Comparison of ENCODE assay signal across 16 cellular contexts in the genomic region with DNA sequence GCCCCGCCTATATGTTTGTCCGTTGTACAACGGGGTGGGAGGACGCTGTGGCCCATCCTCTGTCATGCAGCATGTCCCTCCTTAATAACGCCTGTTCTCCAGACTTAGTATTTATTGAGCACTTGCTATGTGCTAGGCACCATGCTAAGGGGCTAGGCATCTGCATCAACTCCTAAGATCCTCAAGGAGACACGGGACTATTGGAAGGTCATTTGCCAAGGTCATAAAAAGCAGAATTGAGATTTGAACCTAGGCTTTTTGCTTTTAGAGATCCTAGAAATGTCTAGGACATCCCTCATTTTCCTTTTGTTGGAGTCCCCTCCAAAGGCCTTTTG. TPM values are rescaled to one million over a fixed set of nuclear protein-coding genes. Genes with fewer than 3 reads are reported as not detected.
DNase-seq lines count a peak whose midpoint lies in the region; ATAC-seq and TF ChIP-seq lines count a peak whose summit lies in the region.
"Had no signal": no experiment of that assay in that cellular context is flagged by ENCODE, and none has a peak within 500 bp of the region (broad histone marks: within the 10 kb centered on the region; RNA-seq: fewer than 3 reads in every experiment).

No MANE protein-coding gene starts in this region.

- H3K9me3 Mint-ChIP-seq in activated CD4-positive, alpha-beta memory T cell treated with anti-CD3 and anti-CD28 coated beads, Interleukin-2, amount 10 ng/mL, durations not matched to agents 7 days and 5 days: no peaks in the 10 kb centered on the region
- no peaks in the 10 kb centered on the region for H3K9me3 Mint-ChIP-seq in activated CD4-positive, alpha-beta memory T cell treated with anti-CD3 and anti-CD28 coated beads for 36 hours
- H3K9me3 Mint-ChIP-seq in neural progenitor cell: no peaks in the 10 kb centered on the region

- BruUV-seq in A673 (replicated peaks; lab: Mats Ljungman, UMichigan): no TSS peak

- peaks cover 53% of the 10 kb centered on the region for H3K4me1 Mint-ChIP-seq in activated CD4-positive, alpha-beta memory T cell treated with anti-CD3 and anti-CD28 coated beads, Interleukin-2, amount 10 ng/mL, durations not matched to agents 7 days and 5 days
- H3K4me1 Mint-ChIP-seq in activated CD4-positive, alpha-beta memory T cell treated with anti-CD3 and anti-CD28 coated beads for 36 hours (ENCODE audit: low read depth): peaks cover 40% of the 10 kb centered on the region
- H3K4me1 Mint-ChIP-seq in T-helper 17 cell (peaks cover 36% of the 10 kb centered on the region), neural progenitor cell (peaks cover 51% of the 10 kb centered on the region)

- H3K4me3 ChIP-seq in neural progenitor cell (no peak overlapping the region), A673 (ENCODE audit: low read depth, low read length, poor library complexity, severe bottlenecking) (no peak overlapping the region)
- H3K4me3 ChIP-seq: ascending aorta, hepatocyte, transverse colon had no signal

- no peak overlapping the region for H3K4me3 Mint-ChIP-seq in activated CD4-positive, alpha-beta memory T cell treated with anti-CD3 and anti-CD28 coated beads, Interleukin-2, amount 10 ng/mL, durations not matched to agents 7 days and 5 days
- no peak overlapping the region for H3K4me3 Mint-ChIP-seq in activated CD4-positive, alpha-beta memory T cell treated with anti-CD3 and anti-CD28 coated beads for 36 hours
- H3K4me3 Mint-ChIP-seq in T-helper 17 cell (peak overlapping the region; percentile 39), neural progenitor cell (peak overlapping the region; percentile 61)

- intact Hi-C loops in activated CD4-positive, alpha-beta memory T cell treated with anti-CD3 and anti-CD28 coated beads for 36 hours (cut with micrococcal nuclease): loop anchor here (5.0 kb wide), 2 partner anchors 34 to 59 kb away; partner anchors contain the start of genes HOOK2, PRDX2 and THSD8
- intact Hi-C loops in A673 (cut with micrococcal nuclease; ENCODE audit: unreplicated experiment): no loop called here

- H3K27ac Mint-ChIP-seq in activated CD4-positive, alpha-beta memory T cell treated with anti-CD3 and anti-CD28 coated beads, Interleukin-2, amount 10 ng/mL, durations not matched to agents 7 days and 5 days: peak overlapping the region; percentile 2
- no peak overlapping the region for H3K27ac Mint-ChIP-seq in activated CD4-positive, alpha-beta memory T cell treated with anti-CD3 and anti-CD28 coated beads for 36 hours
- no peak overlapping the region for H3K27ac Mint-ChIP-seq in T-helper 17 cell
- H3K27ac Mint-ChIP-seq in neural progenitor cell: no peak overlapping the region
- H3K27ac Mint-ChIP-seq: CD4-positive, CD25-positive, alpha-beta regulatory T cell had no signal

- POLR2A ChIA-PET in activated CD4-positive, alpha-beta memory T cell treated with anti-CD3 and anti-CD28 coated beads, Interleukin-2, amount 10 ng/mL, durations not matched to agents 7 days and 5 days (lab: Charles Lee): interaction anchor here (0.7 to 1.2 kb wide), 2 partner anchors 10 to 34 kb away, joined by 3 read pairs; partner anchors contain the start of genes PRDX2 and THSD8
- POLR2A ChIA-PET in activated CD4-positive, alpha-beta memory T cell treated with anti-CD3 and anti-CD28 coated beads for 36 hours (lab: Charles Lee): no interaction called here
- POLR2A ChIA-PET in A673 (lab: Charles Lee; ENCODE audit: low non-redundant PET): no interaction called here

- no peaks in the 10 kb centered on the region for H3K9me3 ChIP-seq in T-helper 17 cell (ENCODE audit: control insufficient read depth, low read length, poor library complexity, severe bottlenecking)
- no peaks in the 10 kb centered on the region for H3K9me3 ChIP-seq in neural progenitor cell (ENCODE audit: low read depth)
- H3K9me3 ChIP-seq in A673 (ENCODE audit: low read depth, low read length, poor library complexity, severe bottlenecking): no peaks in the 10 kb centered on the region
- H3K9me3 ChIP-seq: ascending aorta, transverse colon had no signal

- H3K36me3 ChIP-seq in neural progenitor cell: no peaks in the 10 kb centered on the region
- H3K36me3 ChIP-seq in A673 (ENCODE audit: insufficient read depth, low read length, poor library complexity, severe bottlenecking): no peaks in the 10 kb centered on the region
- H3K36me3 ChIP-seq: ascending aorta, transverse colon had no signal

- peaks cover 2% of the 10 kb centered on the region for H3K4me1 ChIP-seq in neural progenitor cell
- H3K4me1 ChIP-seq in A673 (ENCODE audit: insufficient read depth, low read length, poor library complexity, severe bottlenecking): peaks cover 27% of the 10 kb centered on the region

- peaks cover 78% of the 10 kb centered on the region for H3K27me3 Mint-ChIP-seq in activated CD4-positive, alpha-beta memory T cell treated with anti-CD3 and anti-CD28 coated beads, Interleukin-2, amount 10 ng/mL, durations not matched to agents 7 days and 5 days
- H3K27me3 Mint-ChIP-seq in activated CD4-positive, alpha-beta memory T cell treated with anti-CD3 and anti-CD28 coated beads for 36 hours: peaks cover 72% of the 10 kb centered on the region
- H3K27me3 Mint-ChIP-seq in T-helper 17 cell (peaks cover 69% of the 10 kb centered on the region), neural progenitor cell (ENCODE audit: insufficient read depth, low read depth) (peaks cover 61% of the 10 kb centered on the region)

- no peak for TF ChIP-seq CTCF in neural progenitor cell (IDR thresholded peaks at IDR 0.05)
- TF ChIP-seq CTCF in A673 (conservative IDR thresholded peaks at IDR 0.05; ENCODE audit: low read depth, low read length): no peak

- no peak for ATAC-seq in T-helper 17 cell

- no peak overlapping the region for H2AFZ ChIP-seq in neural progenitor cell (replicated peaks)
- H2AFZ ChIP-seq: hepatocyte had no signal

- DNase-seq in activated CD4-positive, alpha-beta memory T cell treated with anti-CD3 and anti-CD28 coated beads, Interleukin-2, amount 10 ng/mL, durations not matched to agents 7 days and 5 days: no peak
- no peak for DNase-seq in activated CD4-positive, alpha-beta memory T cell treated with anti-CD3 and anti-CD28 coated beads for 36 hours
- DNase-seq in T-helper 17 cell (no peak), neural progenitor cell (ENCODE audit: low spot score) (no peak), NCI-H2196 (lab: John Stamatoyannopoulos, UW; ENCODE audit: unreplicated experiment) (no peak), A673 (ENCODE audit: low spot score) (no peak)
- DNase-seq: activated CD4-positive, alpha-beta T cell treated with anti-CD3 and anti-CD28 coated beads for 4 hours; activated naive CD4-positive, alpha-beta T cell treated with Interleukin-2 at 50 U/mL for 16 hours; CD4-positive, CD25-positive, alpha-beta regulatory T cell; midbrain; NCI-H2081 treated with DMSO at 0.1 percent for 48 hours; stimulated activated naive B cell treated with anti-CD40 and anti-IgM and Interleukin-4, amounts not matched to agents 10 μg/mL and 1 μg/mL and 100 μg/mL, for 72 hours had no signal

- CTCF ChIA-PET in activated CD4-positive, alpha-beta memory T cell treated with anti-CD3 and anti-CD28 coated beads, Interleukin-2, amount 10 ng/mL, durations not matched to agents 7 days and 5 days (lab: Charles Lee): interaction anchor here (1.2 to 1.8 kb wide), 3 partner anchors 11 to 76 kb away, joined by 3 to 15 read pairs (median 4); no protein-coding TSS in a partner anchor
- CTCF ChIA-PET in activated CD4-positive, alpha-beta memory T cell treated with anti-CD3 and anti-CD28 coated beads for 36 hours (lab: Charles Lee): interaction anchor here (0.9 to 2.2 kb wide), 4 partner anchors 11 to 74 kb away, joined by 3 to 17 read pairs (median 8); no protein-coding TSS in a partner anchor
- CTCF ChIA-PET in A673 (lab: Charles Lee): no interaction called here

- peaks cover 79% of the 10 kb centered on the region for H3K27me3 ChIP-seq in neural progenitor cell
- no peaks in the 10 kb centered on the region for H3K27me3 ChIP-seq in A673 (replicated peaks; ENCODE audit: insufficient read depth, low read depth, low read length, poor library complexity)

- H3K27ac ChIP-seq in neural progenitor cell: no peak overlapping the region
- H3K27ac ChIP-seq in A673 (ENCODE audit: low read depth, low read length, poor library complexity, severe bottlenecking): no peak overlapping the region
- H3K27ac ChIP-seq: ascending aorta, hepatocyte, transverse colon had no signal

- peaks cover 73% of the 10 kb centered on the region for H3F3A ChIP-seq in neural progenitor cell (ENCODE audit: low read depth)

- no peaks in the 10 kb centered on the region for H3K36me3 Mint-ChIP-seq in activated CD4-positive, alpha-beta memory T cell treated with anti-CD3 and anti-CD28 coated beads, Interleukin-2, amount 10 ng/mL, durations not matched to agents 7 days and 5 days (ENCODE audit: low read depth)
- H3K36me3 Mint-ChIP-seq in activated CD4-positive, alpha-beta memory T cell treated with anti-CD3 and anti-CD28 coated beads for 36 hours: no peaks in the 10 kb centered on the region
- H3K36me3 Mint-ChIP-seq in T-helper 17 cell (ENCODE audit: low read depth) (peaks cover 5% of the 10 kb centered on the region), neural progenitor cell (no peaks in the 10 kb centered on the region)
- H3K36me3 Mint-ChIP-seq: CD4-positive, CD25-positive, alpha-beta regulatory T cell had no signal

- peak overlapping the region; percentile 66 for H3K4me2 ChIP-seq in neural progenitor cell

- H3K9ac ChIP-seq in neural progenitor cell: no peak overlapping the region

- no peaks in the 10 kb centered on the region for H3K79me2 ChIP-seq in neural progenitor cell (ENCODE audit: low read depth)
- H3K79me2 ChIP-seq: hepatocyte had no signal

- peaks cover 36% of the 10 kb centered on the region for H4K20me1 ChIP-seq in neural progenitor cell (ENCODE audit: low read depth)

RNA-seq across cellular contexts. Expression of gene MAST1, which starts 1.8 kb away (rescaled TPM):
- 1 to 10 TPM; 1.1 to 2.1 TPM for total RNA-seq in activated CD4-positive, alpha-beta memory T cell treated with anti-CD3 and anti-CD28 coated beads, Interleukin-2, amount 10 ng/mL, durations not matched to agents 7 days and 5 days
- 1 to 10 TPM; 1.7 to 2.3 TPM for total RNA-seq in activated CD4-positive, alpha-beta memory T cell treated with anti-CD3 and anti-CD28 coated beads for 36 hours
- 1 to 10 TPM; 1.5 to 4.1 TPM for total RNA-seq in T-helper 17 cell
- 8.3 and 13.3 TPM in 2 replicates for total RNA-seq in neural progenitor cell (ENCODE audit: low replicate concordance)
- total RNA-seq in A673 (2021): 22.2 and 26.7 TPM in 2 replicates

RNA-seq across cellular contexts. Expression of gene RTBDN, which starts 2.1 kb away (rescaled TPM):
- total RNA-seq in activated CD4-positive, alpha-beta memory T cell treated with anti-CD3 and anti-CD28 coated beads, Interleukin-2, amount 10 ng/mL, durations not matched to agents 7 days and 5 days: not detected
- not detected for total RNA-seq in activated CD4-positive, alpha-beta memory T cell treated with anti-CD3 and anti-CD28 coated beads for 36 hours
- total RNA-seq in T-helper 17 cell (not detected), neural progenitor cell (ENCODE audit: low replicate concordance) (0.19 TPM in 1 of 2 replicates, not detected in the other), A673 (2021) (1.4 TPM in 1 of 2 replicates, not detected in the other)
- total RNA-seq: ascending aorta; CD4-positive, CD25-positive, alpha-beta regulatory T cell; hepatocyte; transverse colon had no signal

RNA-seq across cellular contexts. Expression of gene RNASEH2A, which starts 30.1 kb away (rescaled TPM):
- total RNA-seq in activated CD4-positive, alpha-beta memory T cell treated with anti-CD3 and anti-CD28 coated beads, Interleukin-2, amount 10 ng/mL, durations not matched to agents 7 days and 5 days: 10 to 100 TPM; 34.8 to 38.4 TPM
- total RNA-seq in activated CD4-positive, alpha-beta memory T cell treated with anti-CD3 and anti-CD28 coated beads for 36 hours: 10 to 100 TPM; 61.9 to 66.8 TPM
- 1 to 10 TPM; 3.1 to 5.7 TPM for total RNA-seq in T-helper 17 cell
- 60.3 and 61.3 TPM in 2 replicates for total RNA-seq in neural progenitor cell (ENCODE audit: low replicate concordance)
- 97.7 and 99.7 TPM in 2 replicates for total RNA-seq in A673 (2021)

RNA-seq across cellular contexts. Expression of gene THSD8, which starts 34.6 kb away (rescaled TPM):
- total RNA-seq in activated CD4-positive, alpha-beta memory T cell treated with anti-CD3 and anti-CD28 coated beads, Interleukin-2, amount 10 ng/mL, durations not matched to agents 7 days and 5 days: 10 to 100 TPM; 19.2 to 25.5 TPM
- total RNA-seq in activated CD4-positive, alpha-beta memory T cell treated with anti-CD3 and anti-CD28 coated beads for 36 hours: 10 to 100 TPM; 42.4 to 44.6 TPM
- total RNA-seq in T-helper 17 cell: 1 to 10 TPM in 1 of 2 donors, under 1 TPM in 1; 0.85 to 3.0 TPM
- not detected in 2 replicates for total RNA-seq in neural progenitor cell (ENCODE audit: low replicate concordance)
- total RNA-seq in A673 (2021): 45.2 and 53.4 TPM in 2 replicates
- total RNA-seq: ascending aorta, hepatocyte, kidney epithelial cell had no signal

RNA-seq across cellular contexts. Expression of gene PRDX2, which starts 34.9 kb away (rescaled TPM):
- 100 to 1,000 TPM; 234 to 240 TPM for total RNA-seq in activated CD4-positive, alpha-beta memory T cell treated with anti-CD3 and anti-CD28 coated beads, Interleukin-2, amount 10 ng/mL, durations not matched to agents 7 days and 5 days
- 100 to 1,000 TPM; 253 to 258 TPM for total RNA-seq in activated CD4-positive, alpha-beta memory T cell treated with anti-CD3 and anti-CD28 coated beads for 36 hours
- 10 to 100 TPM; 92.6 to 97.0 TPM for total RNA-seq in T-helper 17 cell
- total RNA-seq in neural progenitor cell (ENCODE audit: low replicate concordance): 463 and 727 TPM in 2 replicates
- total RNA-seq in A673 (2021): 406 and 429 TPM in 2 replicates

Comparison
In these comparisons a context has a peak if more than half of its experiments do, and no peak if none do; other contexts are left out.
1. H3K4me3 Mint-ChIP-seq: peak in T-helper 17 cell (single experiment) and neural progenitor cell (single experiment); none in activated CD4-positive, alpha-beta memory T cell treated with anti-CD3 and anti-CD28 coated beads, Interleukin-2, amount 10 ng/mL, durations not matched to agents 7 days and 5 days (single experiment) and activated CD4-positive, alpha-beta memory T cell treated with anti-CD3 and anti-CD28 coated beads for 36 hours (single experiment).